In the genomic region with DNA sequence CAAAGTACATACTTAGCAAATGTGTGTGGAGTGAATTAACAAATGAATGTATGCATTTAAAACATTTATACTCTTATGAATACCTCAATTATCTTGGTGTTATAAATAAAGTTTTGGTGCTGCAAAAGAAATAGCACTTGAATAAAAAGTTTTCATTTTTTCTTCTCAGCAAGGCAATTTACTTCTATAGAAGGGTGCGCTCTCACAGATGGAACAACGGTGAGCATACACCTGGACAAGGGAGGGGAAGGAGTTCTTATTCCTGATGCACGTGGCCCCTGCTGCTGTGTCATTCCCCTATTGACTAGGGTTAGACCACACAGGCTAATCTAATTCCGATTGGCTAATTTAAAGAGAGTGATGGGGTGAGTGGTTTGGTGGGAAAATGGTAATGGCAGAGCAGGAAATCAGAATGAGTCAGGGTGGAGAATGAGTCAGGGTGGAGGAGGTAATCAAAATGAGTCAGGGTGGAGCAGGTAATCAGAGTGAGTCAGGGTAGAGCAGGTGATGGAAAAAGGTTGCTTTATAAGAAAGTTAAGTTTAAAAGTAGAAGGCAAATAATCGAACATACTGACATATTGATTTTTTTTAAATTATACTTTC, we compare ENCODE assay signal across 22 cellular contexts. TPM values are rescaled to one million over a fixed set of nuclear protein-coding genes. Genes with fewer than 3 reads are reported as not detected.
DNase-seq lines count a peak whose midpoint lies in the region; ATAC-seq and TF ChIP-seq lines count a peak whose summit lies in the region.
"Had no signal": no experiment of that assay in that cellular context is flagged by ENCODE, and none has a peak within 500 bp of the region (broad histone marks: within the 10 kb centered on the region; RNA-seq: fewer than 3 reads in every experiment).

No MANE protein-coding gene starts in this region.

- H3K36me3 ChIP-seq in mammary epithelial cell (ENCODE audit: insufficient read depth, low read length): no peaks in the 10 kb centered on the region
- no peaks in the 10 kb centered on the region for H3K36me3 ChIP-seq in left lung
- H3K36me3 ChIP-seq: transverse colon had no signal

- H3K4me3 ChIP-seq in mammary epithelial cell (replicated peaks in 1 of 3; ENCODE audit: insufficient read depth in 1 of 3, low read depth in 2 of 3, low read length in 3 of 3): no peak overlapping the region
- H3K4me3 ChIP-seq in left lung: no peak overlapping the region
- H3K4me3 ChIP-seq: coronary artery, GM12878, transverse colon had no signal

- H3K4me2 ChIP-seq in mammary epithelial cell (ENCODE audit: insufficient read depth, low read depth, low read length): no peak overlapping the region

- H3K27me3 ChIP-seq in mammary epithelial cell (ENCODE audit: insufficient read depth, low read length) (no peaks in the 10 kb centered on the region), left lung (no peaks in the 10 kb centered on the region)
- H3K27me3 ChIP-seq: transverse colon had no signal

- TF ChIP-seq CTCF in mammary epithelial cell (conservative IDR thresholded peaks at IDR 0.05 in 1 of 2, IDR thresholded peaks at IDR 0.05 in 1 of 2; ENCODE audit: extremely low read depth in 1 of 2, insufficient read depth in 1 of 2, low read depth in 1 of 2, low read length in 2 of 2): no peak
- no peak for TF ChIP-seq CTCF in left lung (IDR thresholded peaks at IDR 0.05)

- H3K27ac ChIP-seq in mammary epithelial cell (ENCODE audit: insufficient read depth, low read depth, low read length) (no peak overlapping the region), left lung (no peak overlapping the region)
- H3K27ac ChIP-seq: coronary artery, transverse colon had no signal

- H4K20me1 ChIP-seq in mammary epithelial cell (ENCODE audit: insufficient read depth, low read length): no peaks in the 10 kb centered on the region

- no peak overlapping the region for H3K9ac ChIP-seq in mammary epithelial cell (ENCODE audit: insufficient read depth, low read length)

- peaks cover 14% of the 10 kb centered on the region for H3K36me3 Mint-ChIP-seq in activated CD8-positive, alpha-beta T cell treated with anti-CD3 and anti-CD28 coated beads, Interleukin-2, amount 10 ng/mL, durations not matched to agents 7 days and 5 days (ENCODE audit: low read depth)

- no peaks in the 10 kb centered on the region for H3K79me2 ChIP-seq in mammary epithelial cell (ENCODE audit: insufficient read depth, low read length)

- POLR2A ChIA-PET in activated CD8-positive, alpha-beta T cell treated with anti-CD3 and anti-CD28 coated beads, Interleukin-2, amount 10 ng/mL, durations not matched to agents 7 days and 5 days (lab: Charles Lee): no interaction called here

- H3K4me1 ChIP-seq in mammary epithelial cell (ENCODE audit: insufficient read depth, low read length): no peaks in the 10 kb centered on the region
- H3K4me1 ChIP-seq in left lung: no peaks in the 10 kb centered on the region
- H3K4me1 ChIP-seq: transverse colon had no signal

- H3K27ac Mint-ChIP-seq in activated CD8-positive, alpha-beta T cell treated with anti-CD3 and anti-CD28 coated beads, Interleukin-2, amount 10 ng/mL, durations not matched to agents 7 days and 5 days: peak overlapping the region; percentile 35
- H3K27ac Mint-ChIP-seq: progenitor cell of endocrine pancreas had no signal

- H3K9me3 Mint-ChIP-seq in activated CD8-positive, alpha-beta T cell treated with anti-CD3 and anti-CD28 coated beads, Interleukin-2, amount 10 ng/mL, durations not matched to agents 7 days and 5 days (ENCODE audit: insufficient read depth): peaks cover 7% of the 10 kb centered on the region

- BruUV-seq in mammary epithelial cell (replicated peaks; lab: Mats Ljungman, UMichigan): no TSS peak

- intact Hi-C loops in mammary epithelial cell (cut with micrococcal nuclease): no loop called here
- intact Hi-C loops in left lung (cut with DNase I): no loop called here

- no peak overlapping the region for H3K4me3 Mint-ChIP-seq in activated CD8-positive, alpha-beta T cell treated with anti-CD3 and anti-CD28 coated beads, Interleukin-2, amount 10 ng/mL, durations not matched to agents 7 days and 5 days

- dilution Hi-C loops in mammary epithelial cell (cut with HindIII; ENCODE audit: low sequenced_read_pairs): no loop called here

- peaks cover 16% of the 10 kb centered on the region for H3K4me1 Mint-ChIP-seq in activated CD8-positive, alpha-beta T cell treated with anti-CD3 and anti-CD28 coated beads, Interleukin-2, amount 10 ng/mL, durations not matched to agents 7 days and 5 days (ENCODE audit: low read depth)

- H2AFZ ChIP-seq in mammary epithelial cell (ENCODE audit: low read depth, low read length): no peak overlapping the region

- peak; percentile 3 for DNase-seq in activated CD4-positive, alpha-beta T cell treated with anti-CD3 and anti-CD28 coated beads for 48 hours
- DNase-seq in activated CD4-positive, alpha-beta T cell treated with anti-CD3 and anti-CD28 coated beads for 4 hours: no peak
- DNase-seq in Caki2 (ENCODE audit: low read depth) (peak; percentile 54), mammary epithelial cell (peak; percentile 56), left lung (no peak), NCI-H748 (lab: John Stamatoyannopoulos, UW; ENCODE audit: unreplicated experiment) (no peak)
- no peak for DNase-seq in activated CD8-positive, alpha-beta T cell treated with anti-CD3 and anti-CD28 coated beads, Interleukin-2, amount 10 ng/mL, durations not matched to agents 7 days and 5 days
- DNase-seq: activated CD4-positive, CD25-positive, alpha-beta regulatory T cell; activated CD8-positive, alpha-beta memory T cell treated with anti-CD3 and anti-CD28 coated beads, Interleukin-2, amount 50 U/mL, for 48 hours; DMS79; Karpas-422; kidney; NCI-H1048; NCI-H1930; NCI-H2227 treated with DMSO at 0.1 percent for 48 hours; NCI-H748 treated with DMSO at 0.1 percent for 48 hours; T1000; transverse colon had no signal

- no peaks in the 10 kb centered on the region for H3K27me3 Mint-ChIP-seq in activated CD8-positive, alpha-beta T cell treated with anti-CD3 and anti-CD28 coated beads, Interleukin-2, amount 10 ng/mL, durations not matched to agents 7 days and 5 days (ENCODE audit: low read depth)
- H3K27me3 Mint-ChIP-seq: progenitor cell of endocrine pancreas had no signal

- no peak for ATAC-seq in activated CD8-positive, alpha-beta T cell treated with anti-CD3 and anti-CD28 coated beads, Interleukin-2, amount 10 ng/mL, durations not matched to agents 7 days and 5 days
- ATAC-seq in left lung: no peak
- no peak for ATAC-seq in HG02763 (IDR thresholded peaks at IDR 0.05; ENCODE audit: unreplicated experiment)
- ATAC-seq: GM12878 had no signal

- 61% methylated on average over 5 of the region's 5 CpGs for WGBS in mammary epithelial cell (ENCODE audit: low coverage, missing lambda C conversion rate)

- in situ Hi-C loops in Caki2 (cut with HindIII; ENCODE audit: low pct_unique_long_range_greater_than_20kb, low sequenced_read_pairs): no loop called here
- in situ Hi-C loops in mammary epithelial cell (cut with MboI; ENCODE audit: low sequenced_read_pairs in 2 of 2): no loop called here

- CTCF ChIA-PET in activated CD8-positive, alpha-beta T cell treated with anti-CD3 and anti-CD28 coated beads, Interleukin-2, amount 10 ng/mL, durations not matched to agents 7 days and 5 days (lab: Charles Lee): interaction anchor here (0.7 kb wide), 1 partner anchor 17 kb away, joined by 3 read pairs; no protein-coding TSS in a partner anchor
- CTCF ChIA-PET in mammary epithelial cell (lab: Charles Lee; ENCODE audit: low non-redundant PET): no interaction called here

- H3K9me3 ChIP-seq in mammary epithelial cell (replicated peaks; ENCODE audit: insufficient read depth, low read length) (peaks cover 9% of the 10 kb centered on the region), left lung (peaks cover 0 to 5% of the 10 kb centered on the region in 2 donors)
- H3K9me3 ChIP-seq: transverse colon had no signal

RNA-seq across cellular contexts. Expression of gene PGK1, which starts 28.2 kb away (rescaled TPM):
- 995 and 1,058 TPM in 2 replicates for total RNA-seq in Caki2 (2014; rRNA removed; shearing (Covaris generic); ENCODE audit: low replicate concordance)
- 1,000 to 10,000 TPM; 1,137 to 1,152 TPM for total RNA-seq in activated CD8-positive, alpha-beta T cell treated with anti-CD3 and anti-CD28 coated beads, Interleukin-2, amount 10 ng/mL, durations not matched to agents 7 days and 5 days
- total RNA-seq in mammary epithelial cell (100 to 1,000 TPM; 241 to 701 TPM), left lung (100 to 1,000 TPM; 270 to 420 TPM)
- 824 TPM for polyA plus RNA-seq in mammary epithelial cell
- polyA minus RNA-seq in mammary epithelial cell: 1,221 TPM

Comparison
In these comparisons a context has a peak if more than half of its experiments do, and no peak if none do; other contexts are left out.
1. DNase-seq: peak in activated CD4-positive, alpha-beta T cell treated with anti-CD3 and anti-CD28 coated beads for 48 hours (single experiment), Caki2 (single experiment) and mammary epithelial cell (single experiment); none in activated CD4-positive, alpha-beta T cell treated with anti-CD3 and anti-CD28 coated beads for 4 hours (0 of 2), activated CD8-positive, alpha-beta T cell treated with anti-CD3 and anti-CD28 coated beads, Interleukin-2, amount 10 ng/mL, durations not matched to agents 7 days and 5 days (single experiment), left lung (0 of 2) and NCI-H748 (single experiment).